Comparison of ENCODE assay signal across 8 cellular contexts in the genomic region with DNA sequence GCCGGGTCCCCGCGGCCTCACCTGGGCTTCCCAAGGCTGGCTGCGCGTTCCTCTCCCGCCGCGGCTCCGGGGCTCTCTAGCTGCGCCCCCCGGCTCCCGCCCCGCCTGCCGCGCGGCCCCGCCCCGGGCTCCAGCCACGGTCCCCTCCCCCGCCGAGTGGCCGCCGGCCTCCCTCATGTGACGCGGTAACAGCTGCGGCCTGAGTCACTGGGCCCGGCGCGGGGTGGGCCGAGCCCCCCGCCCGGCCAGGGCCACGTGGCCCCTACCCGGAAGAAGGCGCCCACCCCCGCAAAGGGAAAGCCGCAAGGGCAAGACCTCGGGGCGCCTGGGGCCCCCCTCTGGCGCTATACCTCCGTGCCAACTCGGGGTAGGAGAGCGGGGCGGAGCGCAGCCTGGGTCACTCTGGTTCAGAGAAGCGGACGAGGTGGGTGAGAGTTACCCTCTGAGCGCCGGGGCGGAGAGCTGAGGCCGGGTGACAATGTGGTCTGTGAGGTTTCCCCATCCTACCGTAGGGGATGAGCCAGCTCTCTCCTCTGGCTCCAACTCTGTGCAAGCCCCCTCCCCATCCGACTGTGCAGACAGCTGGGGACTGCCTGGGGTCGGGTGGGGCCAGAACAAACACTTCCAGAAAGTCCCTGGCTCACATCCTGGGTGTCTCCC. TPM values are rescaled to one million over a fixed set of nuclear protein-coding genes. Genes with fewer than 3 reads are reported as not detected.
DNase-seq lines count a peak whose midpoint lies in the region; ATAC-seq and TF ChIP-seq lines count a peak whose summit lies in the region.

A gene with protein sequence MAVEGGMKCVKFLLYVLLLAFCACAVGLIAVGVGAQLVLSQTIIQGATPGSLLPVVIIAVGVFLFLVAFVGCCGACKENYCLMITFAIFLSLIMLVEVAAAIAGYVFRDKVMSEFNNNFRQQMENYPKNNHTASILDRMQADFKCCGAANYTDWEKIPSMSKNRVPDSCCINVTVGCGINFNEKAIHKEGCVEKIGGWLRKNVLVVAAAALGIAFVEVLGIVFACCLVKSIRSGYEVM (minus strand): TSS at position 78 of the 660 bp plus-strand sequence. CDS start 668 bp downstream, outside the sequence.

- H3K4me3 Mint-ChIP-seq in activated naive CD8-positive, alpha-beta T cell treated with anti-CD3 and anti-CD28 coated beads, Interleukin-2, amount 10 ng/mL, durations not matched to agents 7 days and 5 days = peak within 1 kb of the TSS; percentile 85

- TF ChIP-seq CTCF in IMR-90 (conservative IDR thresholded peaks at IDR 0.05; ENCODE audit: low read depth, low read length) = no peak
- no peak for TF ChIP-seq CTCF in SK-N-SH (IDR thresholded peaks at IDR 0.05)
- TF ChIP-seq CTCF in ovary (IDR thresholded peaks at IDR 0.05) = no peak
- TF ChIP-seq CTCF in tibial nerve (IDR thresholded peaks at IDR 0.05) = peak in 2 of 5 experiments; percentile 20 to 22

- H3K4me3 ChIP-seq in IMR-90 (ENCODE audit: insufficient read depth, low read depth, low read length) (peak within 1 kb of the TSS; percentile 90), SK-N-SH (ENCODE audit: low read depth in 2 of 2, low read length in 1 of 2) (peak within 1 kb of the TSS; percentile 74 to 97), ovary (peak within 1 kb of the TSS; percentile 96), tibial nerve (peak within 1 kb of the TSS; percentile 68 to 90 (median 78))

- WGBS in IMR-90 (ENCODE audit: extremely low coverage in 2 of 2, insufficient read length in 1 of 2), 2 experiments = 0% methylated on average over 1 of the region's 54 CpGs; no CpG with 5 or more reads in 1 of the 2 experiments
- WGBS in SK-N-SH (ENCODE audit: low lambda C conversion rate) = 0% methylated on average over 2 of the region's 54 CpGs
- WGBS in ovary, 3 donors = 1% methylated on average over 20 to 54 of the region's 54 CpGs
- WGBS in tibial nerve, 2 donors = 0% methylated on average over 20 to 23 of the region's 54 CpGs

- dilution Hi-C loops in IMR-90 (cut with HindIII; ENCODE audit: low sequenced_read_pairs, unreplicated experiment) = no loop called here

- no peaks in the 10 kb centered on the region for H3K27me3 ChIP-seq in IMR-90 (ENCODE audit: control insufficient read depth, insufficient read depth, low read length)
- no peaks in the 10 kb centered on the region for H3K27me3 ChIP-seq in SK-N-SH (ENCODE audit: insufficient read depth)
- no peaks in the 10 kb centered on the region for H3K27me3 ChIP-seq in ovary
- no peaks in the 10 kb centered on the region for H3K27me3 ChIP-seq in tibial nerve

- peaks cover 47% of the 10 kb centered on the region for H3K4me1 Mint-ChIP-seq in activated naive CD8-positive, alpha-beta T cell treated with anti-CD3 and anti-CD28 coated beads, Interleukin-2, amount 10 ng/mL, durations not matched to agents 7 days and 5 days

- POLR2A ChIA-PET in IMR-90 (lab: Charles Lee; ENCODE audit: unreplicated experiment) = interaction anchor here (0.6 to 1.7 kb wide), 4 partner anchors 9 to 198 kb away, joined by 3 to 8 read pairs (median 6); a partner anchor contains a TSS
- POLR2A ChIA-PET in SK-N-SH (lab: Yijun Ruan, JAX) = interaction anchor here (0.6 to 2.5 kb wide), 18 partner anchors 8 to 388 kb away, joined by 3 to 14 read pairs (median 4); a partner anchor contains a TSS
- POLR2A ChIA-PET in activated naive CD8-positive, alpha-beta T cell treated with anti-CD3 and anti-CD28 coated beads, Interleukin-2, amount 10 ng/mL, durations not matched to agents 7 days and 5 days (lab: Charles Lee) = interaction anchor here (0.6 to 2.9 kb wide), 17 partner anchors 8 to 958 kb away, joined by 3 to 36 read pairs (median 7); a partner anchor contains a TSS

- H4K91ac ChIP-seq in IMR-90 (ENCODE audit: insufficient read depth, low read depth, low read length) = peak within 1 kb of the TSS; percentile 100

- BruUV-seq in IMR-90 (replicated peaks; lab: Mats Ljungman, UMichigan) = no TSS peak

- H3K9me1 ChIP-seq in IMR-90 (ENCODE audit: insufficient read depth, low read length) = no peaks in the 10 kb centered on the region

- peaks cover 12% of the 10 kb centered on the region for H3K36me3 Mint-ChIP-seq in activated naive CD8-positive, alpha-beta T cell treated with anti-CD3 and anti-CD28 coated beads, Interleukin-2, amount 10 ng/mL, durations not matched to agents 7 days and 5 days

- H3K27me3 Mint-ChIP-seq in activated naive CD8-positive, alpha-beta T cell treated with anti-CD3 and anti-CD28 coated beads, Interleukin-2, amount 10 ng/mL, durations not matched to agents 7 days and 5 days = no peaks in the 10 kb centered on the region

- peak within 1 kb of the TSS; percentile 100 for H3K4ac ChIP-seq in IMR-90 (ENCODE audit: low read depth, low read length)

- H3K23ac ChIP-seq in IMR-90 (ENCODE audit: low read depth, low read length) = peak within 1 kb of the TSS; percentile 99

- H3K56ac ChIP-seq in IMR-90 (ENCODE audit: extremely low read depth, insufficient read depth, low read length) = peak within 1 kb of the TSS; percentile 98

- peak within 1 kb of the TSS; percentile 94 for H3K9ac ChIP-seq in IMR-90 (ENCODE audit: low read depth, low read length)
- peak within 1 kb of the TSS; percentile 83 for H3K9ac ChIP-seq in SK-N-SH

- H3K9me3 Mint-ChIP-seq in activated naive CD8-positive, alpha-beta T cell treated with anti-CD3 and anti-CD28 coated beads, Interleukin-2, amount 10 ng/mL, durations not matched to agents 7 days and 5 days = no peaks in the 10 kb centered on the region

- TF ChIP-seq EP300 in SK-N-SH (IDR thresholded peaks at IDR 0.05; ENCODE audit: borderline replicate concordance in 1 of 2, low read depth in 1 of 2, low read length in 1 of 2) = peak in 1 of 2 experiments; percentile 6; a peak in 1 of 4 replicates
- TF ChIP-seq EP300 in ovary (IDR thresholded peaks at IDR 0.05) = peak; percentile 89
- TF ChIP-seq EP300 in tibial nerve (IDR thresholded peaks at IDR 0.05) = peak; percentile 65 to 91

- DNase-seq in ELF-1 (ENCODE audit: low read depth, low spot score) (peak; percentile 78), IMR-90 (peak; percentile 88), SK-N-SH (peak; percentile 93), head of caudate nucleus (peak; percentile 82 to 97 (median 91)), ovary (peak; percentile 94 to 96 (median 94)), tibial nerve (ENCODE audit: low spot score in 2 of 2) (peak; percentile 86 to 90)
- DNase-seq in activated naive CD8-positive, alpha-beta T cell treated with anti-CD3 and anti-CD28 coated beads, Interleukin-2, amount 10 ng/mL, durations not matched to agents 7 days and 5 days = peak; percentile 75

- H3K36me3 ChIP-seq in IMR-90 (ENCODE audit: control insufficient read depth, insufficient read depth, low read length) (peaks cover 32% of the 10 kb centered on the region), SK-N-SH (replicated peaks in 1 of 2; ENCODE audit: control insufficient read depth in 1 of 2, insufficient read depth in 2 of 2, low read length in 1 of 2) (peaks cover 25 to 31% of the 10 kb centered on the region in 2 experiments), ovary (no peaks in the 10 kb centered on the region), tibial nerve (peaks cover 0 to 32% (median 6%) of the 10 kb centered on the region in 3 donors)

- H3K4me2 ChIP-seq in IMR-90 (ENCODE audit: low read depth, low read length) (peak within 1 kb of the TSS; percentile 94), SK-N-SH (peak within 1 kb of the TSS; percentile 97)

- TF ChIP-seq POLR2A in IMR-90 (IDR thresholded peaks at IDR 0.05; ENCODE audit: low read depth, low read length) (peak; percentile 92), ovary (IDR thresholded peaks at IDR 0.05) (peak; percentile 78), tibial nerve (IDR thresholded peaks at IDR 0.05) (peak; percentile 67 to 90)

- peaks cover 47% of the 10 kb centered on the region for H3K79me2 ChIP-seq in SK-N-SH (ENCODE audit: insufficient read depth)

- peak within 1 kb of the TSS; percentile 87 for H3K18ac ChIP-seq in IMR-90 (ENCODE audit: low read depth, low read length)

- H3K9me3 ChIP-seq in IMR-90 (ENCODE audit: control insufficient read depth, insufficient read depth, low read length) (no peaks in the 10 kb centered on the region), SK-N-SH (no peaks in the 10 kb centered on the region), ovary (no peaks in the 10 kb centered on the region), tibial nerve (no peaks in the 10 kb centered on the region)

- no peaks in the 10 kb centered on the region for H3K9me2 ChIP-seq in SK-N-SH

- peak within 1 kb of the TSS; percentile 81 for H4K5ac ChIP-seq in IMR-90 (ENCODE audit: low read depth, low read length)

- H3K27ac ChIP-seq in IMR-90 (ENCODE audit: insufficient read depth, low read length) (peak within 1 kb of the TSS; percentile 98), SK-N-SH (ENCODE audit: low read depth in 2 of 2, low read length in 1 of 2) (peak within 1 kb of the TSS; percentile 97 to 100), ovary (peak within 1 kb of the TSS; percentile 94 to 99), tibial nerve (peak within 1 kb of the TSS; percentile 94 to 100 (median 98))

- peak within 1 kb of the TSS; percentile 82 for H2BK20ac ChIP-seq in IMR-90 (ENCODE audit: low read depth, low read length)

- peak within 1 kb of the TSS; percentile 99 for H2BK5ac ChIP-seq in IMR-90 (ENCODE audit: low read depth, low read length, poor library complexity, severe bottlenecking)

- H2AK5ac ChIP-seq in IMR-90 (ENCODE audit: low read depth, low read length) = peak within 1 kb of the TSS; percentile 99

- H3K4me1 ChIP-seq in IMR-90 (ENCODE audit: control insufficient read depth, insufficient read depth, low read length) (peaks cover 8% of the 10 kb centered on the region), SK-N-SH (ENCODE audit: control insufficient read depth in 1 of 2, insufficient read depth in 2 of 2, low read depth in 1 of 2, low read length in 1 of 2) (peaks cover 0 to 26% of the 10 kb centered on the region in 2 experiments; a peak in 1 of 4 replicates), ovary (ENCODE audit: insufficient read depth) (peaks cover 12% of the 10 kb centered on the region), tibial nerve (peaks cover 0 to 59% (median 40%) of the 10 kb centered on the region in 4 donors)

- peak within 1 kb of the TSS; percentile 100 for H2AK9ac ChIP-seq in IMR-90 (replicated peaks; ENCODE audit: low read depth, low read length, poor library complexity)

- H3K14ac ChIP-seq in IMR-90 (replicated peaks; ENCODE audit: low read depth, low read length) = peak within 1 kb of the TSS; percentile 99

- peak within 1 kb of the TSS; percentile 94 for H2AFZ ChIP-seq in IMR-90 (replicated peaks; ENCODE audit: low read length, poor library complexity)
- peak within 1 kb of the TSS; percentile 84 for H2AFZ ChIP-seq in SK-N-SH (ENCODE audit: low read depth)

- H3F3A ChIP-seq in SK-N-SH (replicated peaks; ENCODE audit: insufficient read depth) = peaks cover 31% of the 10 kb centered on the region

- intact Hi-C loops in IMR-90 (cut with micrococcal nuclease) = no loop called here
- intact Hi-C loops in head of caudate nucleus (cut with DNase I) = loop anchor here (5.0 kb wide), 1 partner anchor 198 kb away; a partner anchor contains a TSS
- intact Hi-C loops in ovary (cut with DNase I) = loop anchor here in 1 of 4 donors (5.0 kb wide), 1 partner anchor 198 kb away; a partner anchor contains a TSS

- H4K20me1 ChIP-seq in IMR-90 (ENCODE audit: insufficient read depth, low read length) = peaks cover 50% of the 10 kb centered on the region
- peaks cover 40% of the 10 kb centered on the region for H4K20me1 ChIP-seq in SK-N-SH (ENCODE audit: insufficient read depth)

- CTCF ChIA-PET in IMR-90 (lab: Yijun Ruan, JAX) (interaction anchor here (0.6 to 2.0 kb wide), 4 partner anchors 9 to 74 kb away, joined by 3 to 16 read pairs (median 3); no protein-coding TSS in a partner anchor), SK-N-SH (lab: Yijun Ruan, JAX) (interaction anchor here (0.8 to 4.6 kb wide), 12 partner anchors 9 to 460 kb away, joined by 3 to 47 read pairs (median 4); a partner anchor contains a TSS)

- H2BK15ac ChIP-seq in IMR-90 (ENCODE audit: low read depth, low read length) = peak within 1 kb of the TSS; percentile 97; the same call in 2 of the 3 replicates

- in situ Hi-C loops in IMR-90 (cut with MboI; ENCODE audit: low sequenced_read_pairs) = no loop called here

- H3K79me1 ChIP-seq in IMR-90 (ENCODE audit: low read depth in 1 of 2, low read length in 2 of 2) = peaks cover 9 to 68% of the 10 kb centered on the region in 2 experiments

- TF ChIP-seq RAD21 in IMR-90 (IDR thresholded peaks at IDR 0.05; ENCODE audit: low read length) (no peak), SK-N-SH (IDR thresholded peaks at IDR 0.05; ENCODE audit: low read length) (no peak)

- H2BK120ac ChIP-seq in IMR-90 (ENCODE audit: low read depth, low read length) = peak within 1 kb of the TSS; percentile 98

- peak; percentile 69 for ATAC-seq in GM21528 (IDR thresholded peaks at IDR 0.05; ENCODE audit: low FRiP score, unreplicated experiment)
- ATAC-seq in IMR-90 (ENCODE audit: low read depth) = peak; percentile 68
- ATAC-seq in activated naive CD8-positive, alpha-beta T cell treated with anti-CD3 and anti-CD28 coated beads, Interleukin-2, amount 10 ng/mL, durations not matched to agents 7 days and 5 days (ENCODE audit: low read depth) = peak; percentile 53

- peak within 1 kb of the TSS; percentile 86 for H3K27ac Mint-ChIP-seq in activated naive CD8-positive, alpha-beta T cell treated with anti-CD3 and anti-CD28 coated beads, Interleukin-2, amount 10 ng/mL, durations not matched to agents 7 days and 5 days

- peak within 1 kb of the TSS; percentile 97 to 99 for H4K8ac ChIP-seq in IMR-90 (ENCODE audit: low read depth in 2 of 2, low read length in 2 of 2)

RNA-seq across cellular contexts. Expression of the gene that starts here (rescaled TPM):
- total RNA-seq in IMR-90 (2012; rRNA removed) (995 and 1,796 TPM in 2 replicates), ovary (100 to 1,000 TPM; 406 to 954 (median 762) TPM), tibial nerve (100 to 1,000 TPM; 478 to 624 (median 544) TPM)
- polyA plus RNA-seq in IMR-90 (2012; rRNA removed) (1,398 and 1,518 TPM in 2 replicates), SK-N-SH (2012; rRNA removed) (1,022 and 1,465 TPM in 2 replicates), ovary (1,000 to 10,000 TPM in 1 of 2 donors, 100 to 1,000 TPM in 1; 676 to 1,943 TPM)
- polyA plus RNA-seq in IMR-90 (2012; cell fraction: cytosol; rRNA removed) = 856 and 974 TPM in 2 replicates
- 173 and 576 TPM in 2 replicates for polyA plus RNA-seq in IMR-90 (2012; cell fraction: nucleus; rRNA removed; ENCODE audit: low replicate concordance)
- polyA plus RNA-seq in SK-N-SH (2012; cell fraction: cytosol; rRNA removed) = 1,236 and 1,638 TPM in 2 replicates
- 454 and 623 TPM in 2 replicates for polyA plus RNA-seq in SK-N-SH (2012; cell fraction: nucleus; rRNA removed)
- 100 to 1,000 TPM; 150 to 165 TPM for total RNA-seq in activated naive CD8-positive, alpha-beta T cell treated with anti-CD3 and anti-CD28 coated beads, Interleukin-2, amount 10 ng/mL, durations not matched to agents 7 days and 5 days

Comparison
In these comparisons a context has a peak if more than half of its experiments do, and no peak if none do; other contexts are left out.
1. Peak in every context shown above with its lines: DNase-seq, ATAC-seq, H3K4me3 ChIP-seq and H3K27ac ChIP-seq.